In the genomic region with DNA sequence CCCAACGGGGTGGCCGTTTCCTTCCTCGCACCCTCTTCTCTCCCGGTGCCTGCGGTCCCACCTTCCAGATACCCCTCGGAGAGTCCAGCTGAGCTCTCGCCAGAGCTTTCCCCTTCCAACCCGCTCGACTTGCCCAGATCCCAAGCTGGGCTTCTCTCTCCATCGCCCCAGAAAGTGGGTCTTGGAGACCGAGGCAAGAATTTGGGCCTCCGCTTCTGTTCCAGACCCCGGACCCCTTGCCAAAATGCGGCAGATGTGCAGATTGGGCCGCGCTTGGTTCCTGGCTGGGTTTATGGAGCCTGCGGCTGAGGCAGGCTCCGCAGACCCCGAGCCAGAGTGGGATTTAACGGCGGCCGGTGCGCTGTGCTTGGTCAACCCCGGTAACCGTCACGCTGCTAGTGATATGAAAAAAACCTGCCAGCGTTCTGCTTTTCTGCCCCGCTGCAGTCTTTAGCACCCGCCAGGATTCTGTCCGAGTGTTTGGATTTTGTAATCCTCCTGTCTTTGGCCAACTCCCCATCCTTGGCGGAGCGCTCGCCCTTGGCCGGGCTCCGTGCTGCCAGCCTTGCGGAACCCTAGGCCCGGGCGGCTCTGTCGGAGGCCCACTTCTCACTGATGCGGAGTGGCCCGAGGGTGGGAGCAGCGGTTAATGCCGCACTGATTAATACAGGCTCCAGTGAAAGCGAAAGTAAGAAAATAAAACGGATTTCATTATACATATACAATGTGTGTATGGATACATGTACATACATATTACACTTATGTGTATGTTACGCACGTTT, we compare ENCODE assay signal across 8 cellular contexts. TPM values are rescaled to one million over a fixed set of nuclear protein-coding genes. Genes with fewer than 3 reads are reported as not detected.
DNase-seq lines count a peak whose midpoint lies in the region; ATAC-seq, FAIRE-seq and TF ChIP-seq lines count a peak whose summit lies in the region.

No MANE protein-coding gene starts in this region.

- no peaks in the 10 kb centered on the region for H3K9me2 ChIP-seq in PC-3 (replicated peaks; ENCODE audit: low read length)

- intact Hi-C loops in PC-3 (cut with micrococcal nuclease) (loop anchor here (5.0 to 10.0 kb wide), 2 partner anchors 88 to 119 kb away; no protein-coding TSS in a partner anchor), ovary (cut with DNase I) (loop anchor here in 1 of 4 donors (2.0 kb wide), 1 partner anchor 61 kb away; no protein-coding TSS in a partner anchor)

- H3K36me3 Mint-ChIP-seq in glutamatergic neuron (ENCODE audit: unreplicated experiment), result peaks cover 4% of the 10 kb centered on the region

- peak overlapping the region; percentile 72 for H3K9ac ChIP-seq in PC-3 (ENCODE audit: low read length)

- H3K9me3 ChIP-seq in PC-3 (ENCODE audit: low read length) (no peaks in the 10 kb centered on the region), ovary (no peaks in the 10 kb centered on the region)

- DNase-seq in D341Med (ENCODE audit: low spot score) (peak; percentile 60), PC-3 (peak; percentile 34), glutamatergic neuron (peak; percentile 46), ovary (peak; percentile 58 to 80 (median 73)), urothelium cell line (ENCODE audit: low spot score) (peak; percentile 31), HT-29 (ENCODE audit: low spot score) (no peak)
- DNase-seq in activated naive CD4-positive, alpha-beta T cell treated with anti-CD3 and anti-CD28 coated beads, Interleukin-2, amount 50 U/mL, for 16 hours, result peak; percentile 53

- no peak for TF ChIP-seq POLR2A in ovary (IDR thresholded peaks at IDR 0.05)

- H3K4me1 ChIP-seq in PC-3 (ENCODE audit: insufficient read depth, low read length), result no peaks in the 10 kb centered on the region
- H3K4me1 ChIP-seq in ovary (ENCODE audit: insufficient read depth), result no peaks in the 10 kb centered on the region

- no peaks in the 10 kb centered on the region for H3F3A ChIP-seq in PC-3 (ENCODE audit: low read length, unreplicated experiment)

- CTCF ChIA-PET in PC-3 (lab: Charles Lee), result interaction anchor here (0.6 kb wide), 1 partner anchor 117 kb away, joined by 3 read pairs; no protein-coding TSS in a partner anchor

- H2AFZ ChIP-seq in PC-3 (ENCODE audit: low read length), result peak overlapping the region; percentile 87

- H3K9me3 Mint-ChIP-seq in glutamatergic neuron (ENCODE audit: unreplicated experiment), result peaks cover 4% of the 10 kb centered on the region

- H3K27ac Mint-ChIP-seq in glutamatergic neuron (ENCODE audit: unreplicated experiment), result no peak overlapping the region

- H3K4me3 ChIP-seq in PC-3 (ENCODE audit: low read length) (peak overlapping the region; percentile 78), ovary (peak overlapping the region; percentile 78)

- peak overlapping the region; percentile 91 for H3K4me2 ChIP-seq in PC-3 (ENCODE audit: low read length)

- no peak for TF ChIP-seq EP300 in ovary (IDR thresholded peaks at IDR 0.05)

- peaks cover 26% of the 10 kb centered on the region for H3K27me3 Mint-ChIP-seq in glutamatergic neuron (ENCODE audit: unreplicated experiment)

- no peaks in the 10 kb centered on the region for H3K27me3 ChIP-seq in PC-3 (ENCODE audit: low read length)
- H3K27me3 ChIP-seq in ovary, result no peaks in the 10 kb centered on the region

- POLR2A ChIA-PET in PC-3 (lab: Charles Lee; ENCODE audit: unreplicated experiment), result no interaction called here

- ATAC-seq in HG02642 (IDR thresholded peaks at IDR 0.05; ENCODE audit: poor library complexity, unreplicated experiment) (peak; percentile 44), PC-3 (peak; percentile 53)

- peak overlapping the region; percentile 78 for H3K4me3 Mint-ChIP-seq in glutamatergic neuron (ENCODE audit: unreplicated experiment)

- FAIRE-seq in urothelium cell line (lab: Jason Lieb, UNC), result no peak

- no peaks in the 10 kb centered on the region for H3K79me2 ChIP-seq in PC-3 (ENCODE audit: low read length)

- H3K27ac ChIP-seq in PC-3 (ENCODE audit: low read length) (peak overlapping the region; percentile 9; the same call in 1 of the 2 replicates), ovary (peak overlapping the region; percentile 95 to 98)

- TSS peak; percentile 96 for BruUV-seq in PC-3 (replicated peaks; lab: Mats Ljungman, UMichigan)

- no peak for TF ChIP-seq CTCF in PC-3 (conservative IDR thresholded peaks at IDR 0.05; ENCODE audit: low read depth, low read length)
- TF ChIP-seq CTCF in glutamatergic neuron (IDR thresholded peaks at IDR 0.05; ENCODE audit: partially characterized antibody, unreplicated experiment), result no peak
- no peak for TF ChIP-seq CTCF in ovary (IDR thresholded peaks at IDR 0.05)

- H3K36me3 ChIP-seq in PC-3 (ENCODE audit: low read depth, low read length) (no peaks in the 10 kb centered on the region), ovary (no peaks in the 10 kb centered on the region)

- no peaks in the 10 kb centered on the region for H3K4me1 Mint-ChIP-seq in glutamatergic neuron (ENCODE audit: low read depth, unreplicated experiment)

- H4K20me1 ChIP-seq in PC-3 (ENCODE audit: low read length), result no peaks in the 10 kb centered on the region

- WGBS in ovary, 3 donors, result 0 to 1% (median 0%) methylated on average over 43 to 47 of the region's 47 CpGs

RNA-seq across cellular contexts. Expression of a gene that starts 0.8 kb away (rescaled TPM):
- total RNA-seq in PC-3 (2014; rRNA removed), result 7.5 and 13.9 TPM in 2 replicates
- not detected for total RNA-seq in glutamatergic neuron (ENCODE audit: unreplicated experiment)
- 10 to 100 TPM; 27.7 to 75.0 (median 42.7) TPM for total RNA-seq in ovary
- polyA plus RNA-seq in ovary, result 10 to 100 TPM in 1 of 2 donors, 1 to 10 TPM in 1; 9.6 to 36.0 TPM
- not detected in 2 replicates for total RNA-seq in HT-29 (2014; rRNA removed; shearing (Covaris generic))

RNA-seq across cellular contexts. Expression of a gene that starts 58.1 kb away (rescaled TPM):
- total RNA-seq in PC-3 (2014; rRNA removed) (not detected in 2 replicates), glutamatergic neuron (ENCODE audit: unreplicated experiment) (not detected), ovary (10 to 100 TPM in 2 of 7 donors, 1 to 10 TPM in 5; 7.0 to 11.3 (median 7.8) TPM)
- 10 to 100 TPM in 1 of 2 donors, 1 to 10 TPM in 1; 4.4 to 10.3 TPM for polyA plus RNA-seq in ovary
- total RNA-seq in HT-29 (2014; rRNA removed; shearing (Covaris generic)), result not detected in 2 replicates
